Comparison of ENCODE assay signal across 8 cellular contexts in the genomic region with DNA sequence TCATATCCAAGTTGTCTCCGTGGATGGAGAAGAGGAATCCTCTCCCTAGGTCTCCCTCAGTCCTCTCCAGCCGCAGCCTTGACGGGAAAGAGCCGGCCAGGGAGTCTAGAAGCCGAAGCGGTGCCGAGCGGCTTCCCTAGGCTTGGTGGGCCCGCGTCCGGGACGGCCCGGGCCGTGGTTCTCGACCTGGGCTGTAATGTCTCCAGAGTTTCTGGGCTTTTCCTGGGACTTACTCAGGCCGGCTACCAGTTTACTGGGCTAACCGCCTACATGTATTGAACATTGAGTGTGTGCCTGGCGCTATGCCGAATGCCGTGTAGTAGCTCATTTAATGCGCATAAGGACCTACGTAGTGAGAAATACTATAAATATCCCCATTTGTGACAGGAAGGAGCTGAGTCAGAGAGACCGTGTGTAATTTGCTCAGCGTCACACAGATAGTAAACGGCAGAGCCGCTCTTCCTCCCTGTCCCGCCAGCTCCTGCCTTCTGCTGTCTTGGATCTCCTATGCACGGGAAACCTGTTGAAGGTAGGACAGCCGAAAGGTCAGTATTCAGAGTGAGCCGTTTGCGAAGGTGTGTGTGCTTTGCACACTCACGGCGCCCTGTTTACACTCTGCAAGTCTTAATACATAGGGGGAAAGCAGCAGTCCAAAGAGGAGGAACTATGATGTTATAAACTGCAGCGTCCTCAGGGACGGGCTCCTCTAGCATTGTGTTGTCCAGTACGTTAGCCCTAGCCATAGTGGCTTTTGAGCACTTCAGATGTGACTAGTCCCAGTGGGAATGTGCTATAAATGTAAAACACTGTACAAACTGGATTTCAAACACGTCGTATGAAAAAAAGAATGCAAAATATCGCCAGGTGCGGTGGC. TPM values are rescaled to one million over a fixed set of nuclear protein-coding genes. Genes with fewer than 3 reads are reported as not detected.
DNase-seq lines count a peak whose midpoint lies in the region; ATAC-seq, FAIRE-seq and TF ChIP-seq lines count a peak whose summit lies in the region.

No MANE protein-coding gene starts in this region.

- CTCF ChIA-PET in PC-3 (lab: Charles Lee), result no interaction called here

- H4K8ac ChIP-seq in neuronal stem cell (ENCODE audit: low read depth, low read length), result no peak overlapping the region

- H3K4me3 ChIP-seq in PC-3 (ENCODE audit: low read length) (peak overlapping the region; percentile 98), neuronal stem cell (ENCODE audit: low read length in 2 of 2) (peak overlapping the region; percentile 81 to 82)

- no peak overlapping the region for H4K91ac ChIP-seq in neuronal stem cell (ENCODE audit: low read depth, low read length, poor library complexity)

- H3K27me3 Mint-ChIP-seq in activated T-helper 17 cell treated with anti-CD3 and anti-CD28 coated beads, Interleukin-2, amount 50 U/mL, for 72 hours, result no peaks in the 10 kb centered on the region

- peaks cover 18% of the 10 kb centered on the region for H3K4me1 Mint-ChIP-seq in activated T-helper 17 cell treated with anti-CD3 and anti-CD28 coated beads, Interleukin-2, amount 50 U/mL, for 72 hours

- peaks cover 18% of the 10 kb centered on the region for H3K79me2 ChIP-seq in PC-3 (ENCODE audit: low read length)

- H3K9me3 ChIP-seq in PC-3 (ENCODE audit: low read length), result no peaks in the 10 kb centered on the region
- no peaks in the 10 kb centered on the region for H3K9me3 ChIP-seq in neuronal stem cell (replicated peaks in 1 of 2; ENCODE audit: control insufficient read depth in 2 of 2, insufficient read depth in 1 of 2, low read depth in 1 of 2, low read length in 2 of 2)

- H3F3A ChIP-seq in PC-3 (ENCODE audit: low read length, unreplicated experiment), result peaks cover 9% of the 10 kb centered on the region

- peak overlapping the region; percentile 99 for H3K4me2 ChIP-seq in PC-3 (ENCODE audit: low read length)
- H3K4me2 ChIP-seq in neuronal stem cell (ENCODE audit: insufficient read depth, low read length, poor library complexity, severe bottlenecking), result peak overlapping the region; percentile 74

- H3K9me2 ChIP-seq in PC-3 (replicated peaks; ENCODE audit: low read length), result no peaks in the 10 kb centered on the region

- no CpG with 5 or more reads among the region's 40 CpGs for WGBS in neuronal stem cell (ENCODE audit: extremely low coverage in 2 of 2, insufficient read length in 2 of 2, insufficient replicate concordance in 1 of 2), 2 donors

- H3K36me3 Mint-ChIP-seq in activated T-helper 17 cell treated with anti-CD3 and anti-CD28 coated beads, Interleukin-2, amount 50 U/mL, for 72 hours (ENCODE audit: low read depth), result peaks cover 39% of the 10 kb centered on the region

- H2BK120ac ChIP-seq in neuronal stem cell (ENCODE audit: low read depth, low read length), result peak overlapping the region; percentile 87

- no peak for TF ChIP-seq CTCF in PC-3 (conservative IDR thresholded peaks at IDR 0.05; ENCODE audit: low read depth, low read length)

- no peaks in the 10 kb centered on the region for H3K9me3 Mint-ChIP-seq in activated T-helper 17 cell treated with anti-CD3 and anti-CD28 coated beads, Interleukin-2, amount 50 U/mL, for 72 hours

- peak overlapping the region; percentile 100 for H3K4me3 Mint-ChIP-seq in activated T-helper 17 cell treated with anti-CD3 and anti-CD28 coated beads, Interleukin-2, amount 50 U/mL, for 72 hours

- H3K23ac ChIP-seq in neuronal stem cell (ENCODE audit: low read depth, low read length, poor library complexity), result peak overlapping the region; percentile 97

- H3K79me1 ChIP-seq in neuronal stem cell (ENCODE audit: low read depth, low read length), result peaks cover 2% of the 10 kb centered on the region

- BruUV-seq in PC-3 (replicated peaks; lab: Mats Ljungman, UMichigan), result TSS peak; percentile 83

- POLR2A ChIA-PET in PC-3 (lab: Charles Lee; ENCODE audit: unreplicated experiment), result interaction anchor here (0.6 kb wide), 1 partner anchor 111 kb away, joined by 5 read pairs; no protein-coding TSS in a partner anchor

- H3K9ac ChIP-seq in PC-3 (ENCODE audit: low read length) (peak overlapping the region; percentile 91), neuronal stem cell (ENCODE audit: low read depth, low read length, poor library complexity) (peak overlapping the region; percentile 88)

- H3K27ac ChIP-seq in PC-3 (ENCODE audit: low read length), result peak overlapping the region; percentile 98
- H3K27ac ChIP-seq in neuronal stem cell (replicated peaks; ENCODE audit: low read length), result peak overlapping the region; percentile 44
- peak overlapping the region; percentile 66 for H3K27ac ChIP-seq in substantia nigra (ENCODE audit: low read depth, low read length, poor library complexity, severe bottlenecking)

- no peak for FAIRE-seq in HTR-8/SVneo (lab: Jason Lieb, UNC)

- no peak overlapping the region for H3K4ac ChIP-seq in neuronal stem cell (ENCODE audit: low read length)

- peak overlapping the region; percentile 75 for H2BK12ac ChIP-seq in neuronal stem cell (ENCODE audit: low read length)

- no peak overlapping the region for H2BK5ac ChIP-seq in neuronal stem cell (ENCODE audit: low read length)

- intact Hi-C loops in PC-3 (cut with micrococcal nuclease), result no loop called here

- H3K14ac ChIP-seq in neuronal stem cell (ENCODE audit: low read length), result peak overlapping the region; percentile 97

- DNase-seq in DMS 273 treated with DMSO at 0.1 percent for 48 hours (lab: John Stamatoyannopoulos, UW) (peak; percentile 57), HTR-8/SVneo (ENCODE audit: insufficient read length, low spot score) (peak; percentile 66), PC-3 (peak; percentile 80), fibroblast of the conjunctiva (ENCODE audit: low read depth) (peak; percentile 72), neuronal stem cell (ENCODE audit: low spot score) (no peak), substantia nigra (lab: John Stamatoyannopoulos, UW) (peak in 18 of 49 donors; percentile 10 to 84 (median 35))

- H3K18ac ChIP-seq in neuronal stem cell (ENCODE audit: low read length), result peak overlapping the region; percentile 80

- peak overlapping the region; percentile 98 for H3K27ac Mint-ChIP-seq in activated T-helper 17 cell treated with anti-CD3 and anti-CD28 coated beads, Interleukin-2, amount 50 U/mL, for 72 hours

- H2AFZ ChIP-seq in PC-3 (ENCODE audit: low read length) (peak overlapping the region; percentile 98), neuronal stem cell (ENCODE audit: low read length) (peak overlapping the region; percentile 90)

- H3K4me1 ChIP-seq in PC-3 (ENCODE audit: insufficient read depth, low read length), result peaks cover 8% of the 10 kb centered on the region; the same call in 1 of the 2 replicates
- peaks cover 9 to 12% of the 10 kb centered on the region in 2 donors for H3K4me1 ChIP-seq in neuronal stem cell (ENCODE audit: control insufficient read depth in 2 of 2, insufficient read depth in 1 of 2, low read depth in 1 of 2, low read length in 2 of 2)

- ATAC-seq in GM21423 (IDR thresholded peaks at IDR 0.05; ENCODE audit: unreplicated experiment) (peak; percentile 29), PC-3 (peak; percentile 77)
- ATAC-seq in activated T-helper 17 cell treated with anti-CD3 and anti-CD28 coated beads, Interleukin-2, amount 50 U/mL, for 72 hours (replicated peaks), result peak; percentile 83

- H3K36me3 ChIP-seq in PC-3 (ENCODE audit: low read depth, low read length), result no peaks in the 10 kb centered on the region
- H3K36me3 ChIP-seq in neuronal stem cell (replicated peaks in 1 of 2; ENCODE audit: control insufficient read depth in 2 of 2, insufficient read depth in 2 of 2, low read length in 2 of 2), result peaks cover 2 to 38% of the 10 kb centered on the region in 2 donors

- no peak overlapping the region for H2AK5ac ChIP-seq in neuronal stem cell (ENCODE audit: low read depth, low read length)

- peak overlapping the region; percentile 62 for H2BK15ac ChIP-seq in neuronal stem cell (ENCODE audit: low read length)

- H3K27me3 ChIP-seq in PC-3 (ENCODE audit: low read length) (no peaks in the 10 kb centered on the region), neuronal stem cell (ENCODE audit: control insufficient read depth in 3 of 3, insufficient read depth in 3 of 3, low read depth in 1 of 3, low read length in 3 of 3) (peaks cover 0 to 4% (median 0%) of the 10 kb centered on the region in 3 experiments)

- H4K20me1 ChIP-seq in PC-3 (ENCODE audit: low read length), result no peaks in the 10 kb centered on the region

RNA-seq across cellular contexts. Expression of a gene that starts 0.7 kb away (rescaled TPM):
- total RNA-seq in PC-3 (2014; rRNA removed), result 86.6 and 118 TPM in 2 replicates
- total RNA-seq in activated T-helper 17 cell treated with anti-CD3 and anti-CD28 coated beads, Interleukin-2, amount 50 U/mL, for 72 hours, result 100 to 1,000 TPM; 140 to 195 TPM
- 105 TPM for polyA plus RNA-seq in neuronal stem cell (2013, experiment 1 of 2)
- 103 TPM for polyA plus RNA-seq in neuronal stem cell (2013, experiment 2 of 2)

RNA-seq across cellular contexts. Expression of a gene that starts 14.4 kb away (rescaled TPM):
- 4.4 and 7.2 TPM in 2 replicates for total RNA-seq in PC-3 (2014; rRNA removed)
- 10 to 100 TPM; 25.5 to 36.3 TPM for total RNA-seq in activated T-helper 17 cell treated with anti-CD3 and anti-CD28 coated beads, Interleukin-2, amount 50 U/mL, for 72 hours
- polyA plus RNA-seq in neuronal stem cell (2013, experiment 1 of 2), result 11.9 TPM
- polyA plus RNA-seq in neuronal stem cell (2013, experiment 2 of 2), result 12.1 TPM

RNA-seq across cellular contexts. Expression of a gene that starts 22.9 kb away (rescaled TPM):
- total RNA-seq in PC-3 (2014; rRNA removed), result 42.6 and 72.9 TPM in 2 replicates
- 100 to 1,000 TPM in 1 of 2 donors, 10 to 100 TPM in 1; 55.0 to 335 TPM for total RNA-seq in activated T-helper 17 cell treated with anti-CD3 and anti-CD28 coated beads, Interleukin-2, amount 50 U/mL, for 72 hours
- polyA plus RNA-seq in neuronal stem cell (2013, experiment 1 of 2), result 10.6 TPM
- polyA plus RNA-seq in neuronal stem cell (2013, experiment 2 of 2), result 10.9 TPM

RNA-seq across cellular contexts. Expression of a gene that starts 28.2 kb away (rescaled TPM):
- 15.8 and 22.4 TPM in 2 replicates for total RNA-seq in PC-3 (2014; rRNA removed)
- total RNA-seq in activated T-helper 17 cell treated with anti-CD3 and anti-CD28 coated beads, Interleukin-2, amount 50 U/mL, for 72 hours, result 10 to 100 TPM; 33.2 to 38.9 TPM
- 43.2 TPM for polyA plus RNA-seq in neuronal stem cell (2013, experiment 1 of 2)
- polyA plus RNA-seq in neuronal stem cell (2013, experiment 2 of 2), result 43.8 TPM

RNA-seq across cellular contexts. Expression of a gene that starts 45.4 kb away (rescaled TPM):
- 103 and 171 TPM in 2 replicates for total RNA-seq in PC-3 (2014; rRNA removed)
- 100 to 1,000 TPM; 134 to 226 TPM for total RNA-seq in activated T-helper 17 cell treated with anti-CD3 and anti-CD28 coated beads, Interleukin-2, amount 50 U/mL, for 72 hours
- 54.2 TPM for polyA plus RNA-seq in neuronal stem cell (2013, experiment 1 of 2)
- 55.4 TPM for polyA plus RNA-seq in neuronal stem cell (2013, experiment 2 of 2)

Comparison
In these comparisons a context has a peak if more than half of its experiments do, and no peak if none do; other contexts are left out.
1. ATAC-seq: peak in every context shown above with its lines; median percentile 83 in activated T-helper 17 cell treated with anti-CD3 and anti-CD28 coated beads, Interleukin-2, amount 50 U/mL, for 72 hours; 77 in PC-3; 29 in GM21423.
2. H3K27ac ChIP-seq: peak in every context shown above with its lines; median percentile 98 in PC-3; 66 in substantia nigra; 44 in neuronal stem cell.